Comparison of ENCODE assay signal across 8 cellular contexts in genomic region chr5:148383564-148384388, GRCh38. TPM values are rescaled to one million over a fixed set of nuclear protein-coding genes. Genes with fewer than 3 reads are reported as not detected.
DNase-seq lines count a peak whose midpoint lies in the region; ATAC-seq, FAIRE-seq and TF ChIP-seq lines count a peak whose summit lies in the region.

A gene with protein sequence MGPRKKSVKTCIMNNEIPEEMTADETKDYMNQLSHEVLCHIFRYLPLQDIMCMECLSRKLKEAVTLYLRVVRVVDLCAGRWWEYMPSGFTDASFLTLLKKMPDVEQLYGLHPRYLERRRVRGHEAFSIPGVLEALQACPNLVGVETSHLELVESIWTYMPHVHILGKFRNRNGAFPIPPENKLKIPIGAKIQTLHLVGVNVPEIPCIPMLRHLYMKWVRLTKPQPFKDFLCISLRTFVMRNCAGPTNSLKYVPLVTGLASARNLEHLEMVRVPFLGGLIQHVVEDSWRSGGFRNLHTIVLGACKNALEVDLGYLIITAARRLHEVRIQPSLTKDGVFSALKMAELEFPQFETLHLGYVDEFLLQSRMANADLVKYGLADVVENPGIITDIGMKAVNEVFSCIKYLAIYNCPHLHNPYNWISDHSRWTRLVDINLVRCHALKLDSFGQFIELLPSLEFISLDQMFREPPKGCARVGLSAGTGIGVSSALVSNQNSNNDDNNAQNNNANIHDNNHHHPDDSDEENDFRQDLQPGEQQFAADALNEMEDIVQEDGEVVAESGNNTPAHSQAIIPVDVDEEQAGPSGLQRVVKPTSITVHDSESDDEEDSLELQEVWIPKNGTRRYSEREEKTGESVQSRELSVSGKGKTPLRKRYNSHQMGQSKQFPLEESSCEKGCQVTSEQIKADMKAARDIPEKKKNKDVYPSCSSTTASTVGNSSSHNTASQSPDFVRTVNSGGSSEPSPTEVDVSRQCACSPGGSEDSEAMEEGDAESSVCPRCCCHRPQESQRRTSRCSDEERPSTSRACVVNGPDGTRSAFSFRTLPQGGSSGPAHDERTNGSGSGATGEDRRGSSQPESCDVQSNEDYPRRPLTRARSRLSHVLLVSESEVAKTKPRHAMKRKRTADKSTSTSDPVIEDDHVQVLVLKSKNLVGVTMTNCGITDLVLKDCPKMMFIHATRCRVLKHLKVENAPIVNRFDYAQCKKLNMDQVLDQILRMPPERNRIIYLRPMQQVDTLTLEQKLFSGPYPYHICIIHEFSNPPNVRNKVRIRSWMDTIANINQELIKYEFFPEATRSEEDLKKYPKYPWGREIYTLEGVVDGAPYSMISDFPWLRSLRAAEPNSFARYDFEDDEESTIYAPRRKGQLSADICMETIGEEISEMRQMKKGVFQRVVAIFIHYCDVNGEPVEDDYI (plus strand): TSS chr5:148383958. CDS start chr5:148394777, 10,819 bp downstream.

- H3K36me3 ChIP-seq in pancreas (no peaks in the 10 kb centered on the region), tibial artery (peaks cover 0 to 4% (median 0%) of the 10 kb centered on the region in 3 donors)

- H3K4me1 ChIP-seq in pancreas (peaks cover 14 to 25% (median 17%) of the 10 kb centered on the region in 3 donors), tibial artery (peaks cover 0 to 27% (median 17%) of the 10 kb centered on the region in 4 donors)

- peak within 1 kb of the TSS; percentile 98 for H3K27ac Mint-ChIP-seq in activated naive CD8-positive, alpha-beta T cell treated with anti-CD3 and anti-CD28 coated beads, Interleukin-2, amount 50 U/mL, for 24 hours

- H3K4me3 Mint-ChIP-seq in activated naive CD8-positive, alpha-beta T cell treated with anti-CD3 and anti-CD28 coated beads, Interleukin-2, amount 50 U/mL, for 24 hours = peak within 1 kb of the TSS; percentile 95

- FAIRE-seq in pancreas (lab: Jason Lieb, UNC) = peak; percentile 83

- H3K9me3 ChIP-seq in pancreas (no peaks in the 10 kb centered on the region), tibial artery (no peaks in the 10 kb centered on the region)

- H3K4me3 ChIP-seq in pancreas = peak within 1 kb of the TSS; percentile 64 to 96 (median 72)
- H3K4me3 ChIP-seq in tibial artery = peak within 1 kb of the TSS; percentile 66 to 93

- ATAC-seq in HG02763 (IDR thresholded peaks at IDR 0.05; ENCODE audit: unreplicated experiment) (peak; percentile 99), Right ventricle myocardium superior (ENCODE audit: poor library complexity) (peak; percentile 99), pancreas (peak; percentile 98 to 99 (median 98))
- ATAC-seq in activated naive CD8-positive, alpha-beta T cell treated with anti-CD3 and anti-CD28 coated beads, Interleukin-2, amount 50 U/mL, for 24 hours = peak; percentile 98

- WGBS in pancreas, 2 donors = 0% methylated on average over 45 of the region's 45 CpGs

- H3K27me3 Mint-ChIP-seq in activated naive CD8-positive, alpha-beta T cell treated with anti-CD3 and anti-CD28 coated beads, Interleukin-2, amount 50 U/mL, for 24 hours = no peaks in the 10 kb centered on the region

- peaks cover 22% of the 10 kb centered on the region for H3K36me3 Mint-ChIP-seq in activated naive CD8-positive, alpha-beta T cell treated with anti-CD3 and anti-CD28 coated beads, Interleukin-2, amount 50 U/mL, for 24 hours (ENCODE audit: low read depth)

- intact Hi-C loops in Right ventricle myocardium superior (cut with DNase I) = no loop called here
- intact Hi-C loops in pancreas (cut with DNase I) = no loop called here
- intact Hi-C loops in tibial artery (cut with DNase I; ENCODE audit: low total_unique reads) = no loop called here

- H3K27ac ChIP-seq in pancreas (peak within 1 kb of the TSS; percentile 69 to 89 (median 76)), tibial artery (peak within 1 kb of the TSS; percentile 84 to 93)

- H3K27me3 ChIP-seq in pancreas (no peaks in the 10 kb centered on the region), tibial artery (no peaks in the 10 kb centered on the region)

- TF ChIP-seq CTCF in GM12874 (IDR thresholded peaks at IDR 0.05; ENCODE audit: insufficient read depth, low read depth, low read length) (0 out of 2 replicates have a peak, but pooled peaks have one; percentile 3), pancreas (IDR thresholded peaks at IDR 0.05) (no peak), tibial artery (IDR thresholded peaks at IDR 0.05) (peak in 1 of 2 experiments; percentile 22)

- peaks cover 2% of the 10 kb centered on the region for H3K9me3 Mint-ChIP-seq in activated naive CD8-positive, alpha-beta T cell treated with anti-CD3 and anti-CD28 coated beads, Interleukin-2, amount 50 U/mL, for 24 hours

- H3K4me1 Mint-ChIP-seq in activated naive CD8-positive, alpha-beta T cell treated with anti-CD3 and anti-CD28 coated beads, Interleukin-2, amount 50 U/mL, for 24 hours = peaks cover 68% of the 10 kb centered on the region

- DNase-seq in NCI-H1417 treated with DMSO at 0.1 percent for 48 hours (lab: John Stamatoyannopoulos, UW) = peak; percentile 68
- peak; percentile 98 for DNase-seq in SW480 (ENCODE audit: low spot score)
- DNase-seq in activated naive CD8-positive, alpha-beta T cell treated with anti-CD3 and anti-CD28 coated beads, Interleukin-2, amount 50 U/mL, for 24 hours = peak; percentile 95
- peak; percentile 97 for DNase-seq in Right ventricle myocardium superior
- peak; percentile 92 to 97 (median 97) for DNase-seq in pancreas
- peak; percentile 98 for DNase-seq in tibial artery

RNA-seq across cellular contexts. Expression of the gene that starts here (rescaled TPM):
- total RNA-seq in Right ventricle myocardium superior (28.9 TPM), pancreas (10 to 100 TPM; 14.0 to 24.3 (median 17.0) TPM)
- polyA plus RNA-seq in pancreas = 10 to 100 TPM in 1 of 2 donors, 1 to 10 TPM in 1; 7.0 to 11.5 TPM

Comparison
In these comparisons a context has a peak if more than half of its experiments do, and no peak if none do; other contexts are left out.
1. Peak in every context shown above with its lines: DNase-seq, ATAC-seq, H3K4me3 ChIP-seq and H3K27ac ChIP-seq.